ENCODE assay signal across 33 cellular contexts in the genomic region with DNA sequence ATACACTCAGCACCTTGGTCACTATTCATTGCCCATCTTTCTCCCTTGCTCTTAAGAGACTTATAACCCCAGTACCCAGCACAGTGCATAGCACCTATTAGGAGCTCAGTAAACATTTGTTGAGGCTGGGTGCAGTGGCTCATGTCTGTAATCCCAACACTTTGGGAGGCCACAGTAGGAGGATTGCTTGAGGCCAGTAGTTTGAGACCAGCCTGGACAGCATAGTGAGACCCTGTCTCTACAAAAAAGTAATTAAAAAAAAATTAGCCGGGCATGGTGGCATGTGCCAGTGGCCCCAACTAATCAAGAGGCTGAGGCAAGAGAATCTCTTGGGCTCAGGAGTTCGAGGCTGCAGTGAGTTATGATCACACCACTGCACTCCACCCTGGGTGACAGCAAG.
"Had no signal": no experiment of that assay in that cellular context is flagged by ENCODE, and none has a peak within 500 bp of the region (broad histone marks: within the 10 kb centered on the region; RNA-seq: fewer than 3 reads in every experiment).

No MANE protein-coding gene starts in this region.

- H3K27ac ChIP-seq: adrenal gland, ascending aorta, body of pancreas, brain microvascular endothelial cell, breast epithelium, cardiac muscle cell had no signal

- H3K4me1 ChIP-seq: adrenal gland, ascending aorta, body of pancreas, breast epithelium had no signal

- H3K9me3 ChIP-seq: adrenal gland, ascending aorta, body of pancreas, breast epithelium had no signal

- H3K4me3 ChIP-seq: adrenal gland, ascending aorta, body of pancreas, breast epithelium, cardiac muscle cell had no signal

- ATAC-seq: activated naive CD4-positive, alpha-beta T cell treated with anti-CD3 and anti-CD28 coated beads, Interleukin-2, amount 50 U/mL, for 72 hours; activated naive CD8-positive, alpha-beta T cell treated with anti-CD3 and anti-CD28 coated beads, Interleukin-2, amount 50 U/mL, for 24 hours; activated T-cell treated with anti-CD3 and anti-CD28 coated beads, Interleukin-2, amount 50 U/mL, for 4 hours; activated T-cell treated with anti-CD3 and anti-CD28 coated beads, Interleukin-2, amount 50 U/mL, for 72 hours; activated T-helper 17 cell treated with anti-CD3 and anti-CD28 coated beads, Interleukin-2, amount 50 U/mL, for 72 hours; body of pancreas had no signal

- H3K27me3 ChIP-seq: adrenal gland, ascending aorta, body of pancreas, brain microvascular endothelial cell, breast epithelium had no signal

- DNase-seq: activated effector memory CD4-positive, alpha-beta T cell treated with anti-CD3 and anti-CD28 coated beads, Interleukin-2, amount 50 U/mL, for 16 hours; activated effector memory CD4-positive, alpha-beta T cell treated with Interleukin-2 at 50 U/mL for 16 hours; activated gamma-delta T cell; activated gamma-delta T cell treated with Interleukin-2 at 50 U/mL for 16 hours; activated naive CD4-positive, alpha-beta T cell; activated naive CD4-positive, alpha-beta T cell treated with anti-CD3 and anti-CD28 coated beads for 36 hours; activated naive CD4-positive, alpha-beta T cell treated with anti-CD3 and anti-CD28 coated beads, Interleukin-2, amount 10 ng/mL, durations not matched to agents 7 days and 5 days; activated naive CD4-positive, alpha-beta T cell treated with anti-CD3 and anti-CD28 coated beads, Interleukin-2, amount 50 U/mL, for 16 hours; activated naive CD8-positive, alpha-beta T cell treated with anti-CD3 and anti-CD28 coated beads for 36 hours; activated naive CD8-positive, alpha-beta T cell treated with anti-CD3 and anti-CD28 coated beads, Interleukin-2, amount 10 ng/mL, durations not matched to agents 7 days and 5 days; activated naive CD8-positive, alpha-beta T cell treated with anti-CD3 and anti-CD28 coated beads, Interleukin-2, amount 50 U/mL, for 24 hours; activated T-cell treated with anti-CD3 and anti-CD28 coated beads, Interleukin-2, amount 50 U/mL, for 1 hour; activated T-cell treated with anti-CD3 and anti-CD28 coated beads, Interleukin-2, amount 50 U/mL, for 24 hours; activated T-cell treated with anti-CD3 and anti-CD28 coated beads, Interleukin-2, amount 50 U/mL, for 4 hours; activated T-cell treated with anti-CD3 and anti-CD28 coated beads, Interleukin-2, amount 50 U/mL, for 48 hours; activated T-cell treated with anti-CD3 and anti-CD28 coated beads, Interleukin-2, amount 50 U/mL, for 72 hours; adrenal gland; amniotic stem cell; amygdala; anterior cingulate cortex; aorta; body of pancreas; brain microvascular endothelial cell; caudate nucleus; central memory CD4-positive, alpha-beta T cell; cerebellar nuclear complex had no signal

- H3K36me3 ChIP-seq: adrenal gland, ascending aorta, brain microvascular endothelial cell, breast epithelium, cardiac muscle cell had no signal

- FAIRE-seq: astrocyte, bronchial epithelial cell had no signal
